26 cellular contexts compared by ENCODE assay signal in the genomic region with DNA sequence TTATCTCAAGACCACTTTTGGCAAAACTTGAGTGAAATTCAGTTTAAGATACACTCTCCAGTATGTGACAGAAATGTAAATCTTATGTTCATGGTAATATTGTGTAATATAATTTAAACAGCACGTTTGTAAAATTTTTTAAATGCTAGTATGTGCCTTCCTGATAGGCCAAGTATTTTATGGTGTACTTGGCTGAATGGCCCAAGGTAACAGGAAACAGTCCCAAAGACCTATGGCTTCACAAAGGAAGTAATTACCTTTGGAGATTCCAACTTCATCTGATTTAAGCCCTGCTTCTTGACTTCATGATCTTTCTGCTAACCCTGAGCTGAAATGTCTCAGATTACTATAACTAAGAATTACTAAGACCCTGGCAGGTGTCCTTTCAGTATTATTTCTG.
"Had no signal": no experiment of that assay in that cellular context is flagged by ENCODE, and none has a peak within 500 bp of the region (broad histone marks: within the 10 kb centered on the region; RNA-seq: fewer than 3 reads in every experiment).

No MANE protein-coding gene starts in this region.

- H3K36me3 ChIP-seq: esophagus muscularis mucosa, gastroesophageal sphincter, heart left ventricle, left lung, lower lobe of right lung had no signal

- H3K4me3 ChIP-seq: coronary artery, dorsolateral prefrontal cortex, esophagus muscularis mucosa, gastroesophageal sphincter, heart left ventricle, hepatocyte, left lung, lower lobe of right lung had no signal

- ATAC-seq: foreskin keratinocyte; gastroesophageal sphincter; heart left ventricle; left ventricle myocardium superior; lower lobe of right lung; naive thymus-derived CD8-positive, alpha-beta T cell had no signal

- H2AFZ ChIP-seq: hepatocyte had no signal

- H3K27ac Mint-ChIP-seq: naive B cell; naive thymus-derived CD8-positive, alpha-beta T cell had no signal

- H3K9me3 ChIP-seq: esophagus muscularis mucosa, gastroesophageal sphincter, left lung, lower lobe of right lung had no signal

- FAIRE-seq: colon, endothelial cell of umbilical vein, frontal cortex, kidney had no signal

- H3K27me3 Mint-ChIP-seq: memory B cell, naive B cell had no signal

- DNase-seq: dermis blood vessel endothelial cell; dorsolateral prefrontal cortex; effector CD4-positive, alpha-beta T cell; effector memory CD4-positive, alpha-beta T cell; foreskin keratinocyte; heart left ventricle; hypothalamus; immature natural killer cell; islet precursor cell; kidney; kidney glomerular epithelial cell; left lung; left ventricle myocardium superior; lower lobe of right lung; mesendoderm; midbrain; naive B cell; naive thymus-derived CD8-positive, alpha-beta T cell had no signal

- H3K27ac ChIP-seq: coronary artery, dorsolateral prefrontal cortex, esophagus muscularis mucosa, foreskin keratinocyte, gastroesophageal sphincter, heart left ventricle, hepatocyte, left lung, lower lobe of right lung had no signal

- H3K27me3 ChIP-seq: dorsolateral prefrontal cortex, esophagus muscularis mucosa, gastroesophageal sphincter, heart left ventricle, hepatocyte, left lung had no signal

- H3K4me2 ChIP-seq: hepatocyte had no signal

- H3K9me3 Mint-ChIP-seq: immature natural killer cell, memory B cell, naive B cell had no signal

- H3K4me3 Mint-ChIP-seq: immature natural killer cell; memory B cell; naive B cell; naive thymus-derived CD8-positive, alpha-beta T cell had no signal
